In the genomic region with DNA sequence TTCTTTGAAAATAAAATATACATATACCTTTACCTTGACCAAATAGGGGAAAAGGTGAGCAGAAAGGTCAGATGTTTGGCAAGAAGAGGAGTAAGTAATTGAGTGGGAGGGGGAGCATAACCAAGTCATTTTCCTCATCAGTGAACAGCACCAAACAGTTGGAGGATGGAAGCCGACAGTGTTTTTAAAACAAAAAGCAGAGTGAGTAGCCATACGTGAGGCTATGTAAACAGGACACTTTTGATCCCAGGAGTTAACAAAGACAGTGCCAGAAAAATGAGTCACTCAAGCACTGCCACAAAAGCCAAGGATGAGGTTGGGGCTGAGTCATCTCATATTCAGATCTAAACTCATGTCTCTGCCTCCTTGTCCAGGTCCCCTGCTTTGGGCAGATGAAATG, we compare ENCODE assay signal across 11 cellular contexts.
DNase-seq lines count a peak whose midpoint lies in the region; ATAC-seq and TF ChIP-seq lines count a peak whose summit lies in the region.
"Had no signal": no experiment of that assay in that cellular context is flagged by ENCODE, and none has a peak within 500 bp of the region (broad histone marks: within the 10 kb centered on the region; RNA-seq: fewer than 3 reads in every experiment).

No MANE protein-coding gene starts in this region.

- dilution Hi-C loops in mammary epithelial cell (cut with HindIII; ENCODE audit: low sequenced_read_pairs): no loop called here

- in situ Hi-C loops in mammary epithelial cell (cut with MboI; ENCODE audit: low sequenced_read_pairs in 2 of 2): loop anchor here in 1 of 2 donors (5.0 kb wide), 1 partner anchor 50 kb away; no protein-coding TSS in a partner anchor

- DNase-seq in Calu3 (peak; percentile 13), LNCaP clone FGC (ENCODE audit: low read depth) (peak; percentile 6), mammary epithelial cell (peak; percentile 94), lower lobe of right lung (no peak)
- no peak for DNase-seq in CD8-positive, alpha-beta memory T cell
- no peak for DNase-seq in stimulated activated naive B cell treated with anti-CD40 and anti-IgM and Interleukin-4, amounts not matched to agents 10 μg/mL and 1 μg/mL and 100 μg/mL, for 72 hours
- DNase-seq in activated CD8-positive, alpha-beta memory T cell treated with anti-CD3 and anti-CD28 coated beads, Interleukin-2, amount 50 U/mL, for 4 hours: no peak
- DNase-seq: activated CD4-positive, alpha-beta T cell treated with anti-CD3 and anti-CD28 coated beads, Interleukin-2, amount 10 ng/mL, durations not matched to agents 7 days and 5 days; NCI-H524 treated with DMSO at 0.1 percent for 48 hours had no signal

- BruUV-seq in Calu3 (replicated peaks; lab: Mats Ljungman, UMichigan) (no TSS peak), mammary epithelial cell (replicated peaks; lab: Mats Ljungman, UMichigan) (no TSS peak)

- H3K79me2 ChIP-seq in mammary epithelial cell (ENCODE audit: insufficient read depth, low read length): no peaks in the 10 kb centered on the region

- H3K9ac ChIP-seq in mammary epithelial cell (ENCODE audit: insufficient read depth, low read length) (no peak overlapping the region), liver (ENCODE audit: low read depth in 1 of 2, low read length in 2 of 2) (no peak overlapping the region)

- no peak overlapping the region for H3K27ac Mint-ChIP-seq in Calu3 (ENCODE audit: unreplicated experiment)
- no peak overlapping the region for H3K27ac Mint-ChIP-seq in CD8-positive, alpha-beta memory T cell
- no peak overlapping the region for H3K27ac Mint-ChIP-seq in stimulated activated naive B cell treated with anti-CD40 and anti-IgM and Interleukin-4, amounts not matched to agents 10 μg/mL and 1 μg/mL and 100 μg/mL, for 72 hours
- H3K27ac Mint-ChIP-seq: activated CD4-positive, alpha-beta T cell treated with anti-CD3 and anti-CD28 coated beads, Interleukin-2, amount 10 ng/mL, durations not matched to agents 7 days and 5 days; dendritic cell treated with granulocyte-macrophage colony-stimulating factor and Interleukin-4, amounts not matched to agents 40 ng/mL and 50 ng/mL, for 4 days had no signal

- CTCF ChIA-PET in Calu3 (lab: Charles Lee) (no interaction called here), mammary epithelial cell (lab: Charles Lee; ENCODE audit: low non-redundant PET) (no interaction called here)
- CTCF ChIA-PET in CD8-positive, alpha-beta memory T cell (lab: Charles Lee): no interaction called here

- H3K36me3 Mint-ChIP-seq in Calu3 (ENCODE audit: insufficient read depth, unreplicated experiment): no peaks in the 10 kb centered on the region
- H3K36me3 Mint-ChIP-seq in CD8-positive, alpha-beta memory T cell: no peaks in the 10 kb centered on the region
- no peaks in the 10 kb centered on the region for H3K36me3 Mint-ChIP-seq in stimulated activated naive B cell treated with anti-CD40 and anti-IgM and Interleukin-4, amounts not matched to agents 10 μg/mL and 1 μg/mL and 100 μg/mL, for 72 hours

- TF ChIP-seq CTCF in Calu3 (IDR thresholded peaks at IDR 0.05; ENCODE audit: unreplicated experiment) (no peak), LNCaP clone FGC (IDR thresholded peaks at IDR 0.05; ENCODE audit: control insufficient read depth, extremely low read depth, insufficient read depth) (no peak), mammary epithelial cell (conservative IDR thresholded peaks at IDR 0.05 in 1 of 2, IDR thresholded peaks at IDR 0.05 in 1 of 2; ENCODE audit: extremely low read depth in 1 of 2, insufficient read depth in 1 of 2, low read depth in 1 of 2, low read length in 2 of 2) (no peak), liver (IDR thresholded peaks at IDR 0.05; ENCODE audit: low read depth, low read length, missing input control) (no peak), lower lobe of right lung (IDR thresholded peaks at IDR 0.05) (no peak)

- peak overlapping the region; percentile 55 for H3K4me2 ChIP-seq in mammary epithelial cell (ENCODE audit: insufficient read depth, low read depth, low read length)

- POLR2A ChIA-PET in CD8-positive, alpha-beta memory T cell (lab: Charles Lee): no interaction called here

- H4K20me1 ChIP-seq in mammary epithelial cell (ENCODE audit: insufficient read depth, low read length): no peaks in the 10 kb centered on the region

- peaks cover 35% of the 10 kb centered on the region for H3K4me1 Mint-ChIP-seq in Calu3 (ENCODE audit: low read depth, unreplicated experiment)
- H3K4me1 Mint-ChIP-seq in CD8-positive, alpha-beta memory T cell: no peaks in the 10 kb centered on the region
- no peaks in the 10 kb centered on the region for H3K4me1 Mint-ChIP-seq in stimulated activated naive B cell treated with anti-CD40 and anti-IgM and Interleukin-4, amounts not matched to agents 10 μg/mL and 1 μg/mL and 100 μg/mL, for 72 hours
- H3K4me1 Mint-ChIP-seq: activated CD4-positive, alpha-beta T cell treated with anti-CD3 and anti-CD28 coated beads, Interleukin-2, amount 10 ng/mL, durations not matched to agents 7 days and 5 days had no signal

- H3K4me3 Mint-ChIP-seq in Calu3 (ENCODE audit: low read depth, unreplicated experiment): no peak overlapping the region
- no peak overlapping the region for H3K4me3 Mint-ChIP-seq in CD8-positive, alpha-beta memory T cell
- no peak overlapping the region for H3K4me3 Mint-ChIP-seq in stimulated activated naive B cell treated with anti-CD40 and anti-IgM and Interleukin-4, amounts not matched to agents 10 μg/mL and 1 μg/mL and 100 μg/mL, for 72 hours
- H3K4me3 Mint-ChIP-seq: activated CD4-positive, alpha-beta T cell treated with anti-CD3 and anti-CD28 coated beads, Interleukin-2, amount 10 ng/mL, durations not matched to agents 7 days and 5 days; dendritic cell treated with granulocyte-macrophage colony-stimulating factor and Interleukin-4, amounts not matched to agents 40 ng/mL and 50 ng/mL, for 4 days had no signal

- peaks cover 30% of the 10 kb centered on the region for H3K4me1 ChIP-seq in mammary epithelial cell (ENCODE audit: insufficient read depth, low read length)
- no peaks in the 10 kb centered on the region for H3K4me1 ChIP-seq in liver (ENCODE audit: control insufficient read depth in 4 of 4, insufficient read depth in 4 of 4, low read length in 3 of 4)
- no peaks in the 10 kb centered on the region for H3K4me1 ChIP-seq in CD8-positive, alpha-beta memory T cell (ENCODE audit: insufficient read depth, low read length)
- H3K4me1 ChIP-seq in lower lobe of right lung: no peaks in the 10 kb centered on the region

- no peak for ATAC-seq in stimulated activated naive B cell treated with anti-CD40 and anti-IgM and Interleukin-4, amounts not matched to agents 10 μg/mL and 1 μg/mL and 100 μg/mL, for 72 hours (replicated peaks)
- ATAC-seq in lower lobe of right lung: no peak

- intact Hi-C loops in Calu3 (cut with micrococcal nuclease; ENCODE audit: unreplicated experiment): no loop called here
- intact Hi-C loops in mammary epithelial cell (cut with micrococcal nuclease): no loop called here
- intact Hi-C loops in lower lobe of right lung (cut with DNase I): no loop called here

- H3K27ac ChIP-seq in mammary epithelial cell (ENCODE audit: insufficient read depth, low read depth, low read length): peak overlapping the region; percentile 40
- no peak overlapping the region for H3K27ac ChIP-seq in liver (ENCODE audit: low read depth in 1 of 2, low read length in 2 of 2)
- H3K27ac ChIP-seq in CD8-positive, alpha-beta memory T cell (ENCODE audit: low read depth, low read length): no peak overlapping the region
- H3K27ac ChIP-seq in lower lobe of right lung: no peak overlapping the region

- WGBS in mammary epithelial cell (ENCODE audit: low coverage, missing lambda C conversion rate): 0% methylated on average over 2 of the region's 2 CpGs
- WGBS in liver: 18% methylated on average over 2 of the region's 2 CpGs

- no peaks in the 10 kb centered on the region for H3K27me3 ChIP-seq in mammary epithelial cell (ENCODE audit: insufficient read depth, low read length)
- no peaks in the 10 kb centered on the region for H3K27me3 ChIP-seq in liver (ENCODE audit: control insufficient read depth in 4 of 4, insufficient read depth in 4 of 4, low read length in 3 of 4)
- no peaks in the 10 kb centered on the region for H3K27me3 ChIP-seq in CD8-positive, alpha-beta memory T cell (ENCODE audit: insufficient read depth, low read length, poor library complexity, severe bottlenecking)
- no peaks in the 10 kb centered on the region for H3K27me3 ChIP-seq in lower lobe of right lung (ENCODE audit: low read depth)

- H3K36me3 ChIP-seq in mammary epithelial cell (ENCODE audit: insufficient read depth, low read length): no peaks in the 10 kb centered on the region
- H3K36me3 ChIP-seq in liver (ENCODE audit: control insufficient read depth in 4 of 4, insufficient read depth in 3 of 4, low read depth in 1 of 4, low read length in 3 of 4): no peaks in the 10 kb centered on the region
- no peaks in the 10 kb centered on the region for H3K36me3 ChIP-seq in CD8-positive, alpha-beta memory T cell (ENCODE audit: insufficient read depth, low read length)
- no peaks in the 10 kb centered on the region for H3K36me3 ChIP-seq in lower lobe of right lung

- H3K9me3 Mint-ChIP-seq in Calu3 (ENCODE audit: low read depth, unreplicated experiment): no peaks in the 10 kb centered on the region
- H3K9me3 Mint-ChIP-seq in CD8-positive, alpha-beta memory T cell: peaks cover 6 to 14% (median 9%) of the 10 kb centered on the region in 5 donors
- H3K9me3 Mint-ChIP-seq in stimulated activated naive B cell treated with anti-CD40 and anti-IgM and Interleukin-4, amounts not matched to agents 10 μg/mL and 1 μg/mL and 100 μg/mL, for 72 hours: peaks cover 0 to 3% of the 10 kb centered on the region in 2 donors
- H3K9me3 Mint-ChIP-seq: activated CD4-positive, alpha-beta T cell treated with anti-CD3 and anti-CD28 coated beads, Interleukin-2, amount 10 ng/mL, durations not matched to agents 7 days and 5 days; dendritic cell treated with granulocyte-macrophage colony-stimulating factor and Interleukin-4, amounts not matched to agents 40 ng/mL and 50 ng/mL, for 4 days had no signal

- H2AFZ ChIP-seq in mammary epithelial cell (ENCODE audit: low read depth, low read length): no peak overlapping the region

- H3K9me3 ChIP-seq in mammary epithelial cell (replicated peaks; ENCODE audit: insufficient read depth, low read length) (no peaks in the 10 kb centered on the region), liver (ENCODE audit: control insufficient read depth in 4 of 4, low read length in 3 of 4) (no peaks in the 10 kb centered on the region), lower lobe of right lung (no peaks in the 10 kb centered on the region)
- no peaks in the 10 kb centered on the region for H3K9me3 ChIP-seq in CD8-positive, alpha-beta memory T cell (ENCODE audit: low read length)

- H3K4me3 ChIP-seq in LNCaP clone FGC (ENCODE audit: low read depth, low read length) (no peak overlapping the region), mammary epithelial cell (replicated peaks in 1 of 3; ENCODE audit: insufficient read depth in 1 of 3, low read depth in 2 of 3, low read length in 3 of 3) (no peak overlapping the region), liver (ENCODE audit: low read depth in 1 of 3, low read length in 3 of 3) (no peak overlapping the region), lower lobe of right lung (no peak overlapping the region)
- H3K4me3 ChIP-seq in CD8-positive, alpha-beta memory T cell (ENCODE audit: low read length): no peak overlapping the region

- H3K27me3 Mint-ChIP-seq in Calu3 (ENCODE audit: unreplicated experiment): no peaks in the 10 kb centered on the region
- no peaks in the 10 kb centered on the region for H3K27me3 Mint-ChIP-seq in CD8-positive, alpha-beta memory T cell
- no peaks in the 10 kb centered on the region for H3K27me3 Mint-ChIP-seq in stimulated activated naive B cell treated with anti-CD40 and anti-IgM and Interleukin-4, amounts not matched to agents 10 μg/mL and 1 μg/mL and 100 μg/mL, for 72 hours
- H3K27me3 Mint-ChIP-seq: activated CD4-positive, alpha-beta T cell treated with anti-CD3 and anti-CD28 coated beads, Interleukin-2, amount 10 ng/mL, durations not matched to agents 7 days and 5 days; dendritic cell treated with granulocyte-macrophage colony-stimulating factor and Interleukin-4, amounts not matched to agents 40 ng/mL and 50 ng/mL, for 4 days had no signal

- no peak for TF ChIP-seq RAD21 in liver (IDR thresholded peaks at IDR 0.05)

Comparison
In these comparisons a context has a peak if more than half of its experiments do, and no peak if none do; other contexts are left out.
1. DNase-seq: peak in Calu3 (single experiment), LNCaP clone FGC (single experiment) and mammary epithelial cell (single experiment); none in CD8-positive, alpha-beta memory T cell (0 of 5), stimulated activated naive B cell treated with anti-CD40 and anti-IgM and Interleukin-4, amounts not matched to agents 10 μg/mL and 1 μg/mL and 100 μg/mL, for 72 hours (single experiment), lower lobe of right lung (single experiment) and activated CD8-positive, alpha-beta memory T cell treated with anti-CD3 and anti-CD28 coated beads, Interleukin-2, amount 50 U/mL, for 4 hours (single experiment).